In the genomic region with DNA sequence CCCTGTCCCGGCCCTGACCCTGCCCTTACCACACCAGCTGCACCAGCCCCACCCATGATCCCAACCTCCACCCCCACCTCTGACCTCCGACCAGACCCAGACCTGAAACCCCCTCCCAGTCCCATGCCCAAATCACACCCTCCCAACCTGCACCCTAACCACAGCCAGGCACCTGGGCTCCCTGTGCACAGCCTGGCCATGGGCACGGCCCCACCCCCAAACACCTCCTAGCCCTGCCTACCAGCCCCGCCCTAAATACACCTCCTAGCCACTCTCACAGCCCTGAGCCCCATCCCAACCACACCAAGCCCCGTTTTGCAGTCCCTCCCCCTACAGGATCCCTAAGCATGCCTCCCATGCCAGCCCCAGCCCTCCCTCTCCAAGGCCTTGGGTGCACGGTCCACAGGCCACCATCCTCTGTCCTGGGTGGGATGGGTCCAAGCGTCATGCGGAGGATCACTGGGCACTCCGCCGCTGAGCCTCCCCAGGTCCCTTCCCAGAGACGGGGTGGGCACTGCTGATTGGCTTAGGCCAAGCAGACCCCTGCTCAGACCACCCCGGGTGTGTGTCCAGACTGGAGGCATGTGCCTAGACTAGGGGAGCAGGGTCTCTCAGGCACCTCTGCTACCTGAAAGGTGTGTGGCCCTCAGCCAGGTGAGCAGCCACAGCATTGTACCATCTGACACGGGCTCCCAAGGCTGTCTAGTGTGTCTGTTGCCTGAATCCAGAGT, we compare ENCODE assay signal across 1 cellular context.
TF ChIP-seq lines count a peak whose summit lies in the region.

No MANE protein-coding gene starts in this region.

TF ChIP-seq in GM23338, 12 proteins besides CTCF, POLR2A, EP300 and RAD21 (continued from another document):
- no peak for TF ChIP-seq ZNF462 (CRISPR knock-in tag; IDR thresholded peaks at IDR 0.05)
- TF ChIP-seq, protein P1, sequence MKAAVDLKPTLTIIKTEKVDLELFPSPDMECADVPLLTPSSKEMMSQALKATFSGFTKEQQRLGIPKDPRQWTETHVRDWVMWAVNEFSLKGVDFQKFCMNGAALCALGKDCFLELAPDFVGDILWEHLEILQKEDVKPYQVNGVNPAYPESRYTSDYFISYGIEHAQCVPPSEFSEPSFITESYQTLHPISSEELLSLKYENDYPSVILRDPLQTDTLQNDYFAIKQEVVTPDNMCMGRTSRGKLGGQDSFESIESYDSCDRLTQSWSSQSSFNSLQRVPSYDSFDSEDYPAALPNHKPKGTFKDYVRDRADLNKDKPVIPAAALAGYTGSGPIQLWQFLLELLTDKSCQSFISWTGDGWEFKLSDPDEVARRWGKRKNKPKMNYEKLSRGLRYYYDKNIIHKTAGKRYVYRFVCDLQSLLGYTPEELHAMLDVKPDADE (IDR thresholded peaks at IDR 0.05) = no peak
